In the genomic region with DNA sequence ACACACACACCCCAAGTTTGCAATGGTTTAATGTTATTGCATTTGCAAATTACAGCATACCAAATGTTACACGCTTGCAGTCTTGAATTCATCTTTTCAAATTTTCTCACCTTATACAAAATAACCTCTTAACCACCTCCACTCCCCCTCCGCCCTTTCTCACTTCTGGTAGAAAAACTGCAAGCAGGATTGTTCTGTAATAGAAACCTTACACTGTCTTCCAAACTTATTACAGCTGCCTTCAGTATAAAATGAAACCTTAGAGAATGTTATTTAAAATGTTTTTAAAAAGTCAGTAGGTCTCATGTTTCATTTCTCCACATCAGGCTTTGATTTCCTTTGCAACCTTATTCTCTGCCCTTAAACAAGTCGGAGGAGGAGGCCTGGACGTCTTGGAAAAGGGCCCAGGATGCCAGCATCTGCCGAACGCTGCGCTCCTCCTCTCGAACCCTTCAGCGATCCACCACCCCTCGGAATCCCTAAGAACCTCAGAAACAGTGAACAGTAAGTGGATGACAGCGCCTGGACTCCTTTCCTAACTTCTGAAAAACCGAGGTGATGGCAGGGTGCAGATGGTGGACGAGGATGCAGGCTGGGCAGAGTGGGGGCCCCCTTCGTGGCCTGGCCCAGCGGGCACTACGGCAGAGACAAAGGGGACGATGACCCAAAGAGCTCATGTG, we compare ENCODE assay signal across 15 cellular contexts.
DNase-seq lines count a peak whose midpoint lies in the region; ATAC-seq, FAIRE-seq and TF ChIP-seq lines count a peak whose summit lies in the region.
"Had no signal": no experiment of that assay in that cellular context is flagged by ENCODE, and none has a peak within 500 bp of the region (broad histone marks: within the 10 kb centered on the region; RNA-seq: fewer than 3 reads in every experiment).

No MANE protein-coding gene starts in this region.

- POLR2A ChIA-PET in HepG2 (lab: Yijun Ruan, JAX) = interaction anchor here (1.1 to 1.6 kb wide), 2 partner anchors 8 to 17 kb away, joined by 4 to 8 read pairs; no protein-coding TSS in a partner anchor

- peak in 1 of 2 experiments; percentile 2; a peak in 1 of 4 replicates for TF ChIP-seq EP300 in HepG2 (IDR thresholded peaks at IDR 0.05; ENCODE audit: low read depth in 2 of 2, low read length in 2 of 2)
- no peak for TF ChIP-seq EP300 in HepG2 (CRISPR knock-in tag; IDR thresholded peaks at IDR 0.05; ENCODE audit: borderline replicate concordance)

- H3K4me3 ChIP-seq in HepG2 (replicated peaks in 1 of 3; ENCODE audit: insufficient read depth in 1 of 3, low read depth in 2 of 3, low read length in 3 of 3) (no peak overlapping the region), right lobe of liver (no peak overlapping the region), hepatocyte (no peak overlapping the region), rectal smooth muscle tissue (ENCODE audit: low read length) (no peak overlapping the region)

- H3K27me3 ChIP-seq in HepG2 (ENCODE audit: control insufficient read depth in 1 of 2, insufficient read depth in 2 of 2, low read length in 2 of 2) = no peaks in the 10 kb centered on the region
- H3K27me3 ChIP-seq in right lobe of liver = no peaks in the 10 kb centered on the region
- no peaks in the 10 kb centered on the region for H3K27me3 ChIP-seq in hepatocyte
- no peaks in the 10 kb centered on the region for H3K27me3 ChIP-seq in rectal smooth muscle tissue (ENCODE audit: control insufficient read depth, insufficient read depth, low read length)

- TF ChIP-seq RAD21 in HepG2 (CRISPR knock-in tag; IDR thresholded peaks at IDR 0.05) = no peak

- H3K79me2 ChIP-seq in HepG2 (ENCODE audit: insufficient read depth, low read length) (no peaks in the 10 kb centered on the region), hepatocyte (peaks cover 60% of the 10 kb centered on the region)

- BruUV-seq in HepG2 (replicated peaks; lab: Mats Ljungman, UMichigan) = no TSS peak

- H3K36me3 ChIP-seq in HepG2 (replicated peaks in 1 of 2; ENCODE audit: control insufficient read depth in 1 of 2, insufficient read depth in 2 of 2, low read length in 2 of 2) = no peaks in the 10 kb centered on the region
- no peaks in the 10 kb centered on the region for H3K36me3 ChIP-seq in right lobe of liver
- H3K36me3 ChIP-seq in hepatocyte (replicated peaks; ENCODE audit: insufficient read depth, low read depth) = no peaks in the 10 kb centered on the region
- no peaks in the 10 kb centered on the region for H3K36me3 ChIP-seq in rectal smooth muscle tissue (ENCODE audit: control insufficient read depth, insufficient read depth, low read length)

- CTCF ChIA-PET in HepG2 (lab: Yijun Ruan, JAX; ENCODE audit: low intra/inter-chr PET ratio, low total read pairs) = no interaction called here

- no peak for TF ChIP-seq POLR2A in HepG2 (IDR thresholded peaks at IDR 0.05; ENCODE audit: insufficient read depth in 1 of 2, low read depth in 2 of 2, low read length in 2 of 2)
- TF ChIP-seq POLR2A in right lobe of liver (IDR thresholded peaks at IDR 0.05) = no peak

- peaks cover 69% of the 10 kb centered on the region for H3K4me1 ChIP-seq in HepG2 (ENCODE audit: insufficient read depth, low read length)
- peaks cover 0 to 5% (median 0%) of the 10 kb centered on the region in 4 donors for H3K4me1 ChIP-seq in right lobe of liver
- peaks cover 62% of the 10 kb centered on the region for H3K4me1 ChIP-seq in hepatocyte (ENCODE audit: insufficient read depth)
- peaks cover 40% of the 10 kb centered on the region for H3K4me1 ChIP-seq in rectal smooth muscle tissue (ENCODE audit: control insufficient read depth, insufficient read depth, low read length)

- FAIRE-seq in HepG2 (lab: Jason Lieb, UNC) = no peak

- WGBS in HepG2 (ENCODE audit: low lambda C conversion rate) = 89% methylated on average over 15 of the region's 17 CpGs
- WGBS in right lobe of liver (ENCODE audit: insufficient coverage, low coverage, low lambda C conversion rate, missing lambda C conversion rate) = 79% methylated on average over 11 of the region's 17 CpGs
- WGBS in hepatocyte (ENCODE audit: low lambda C conversion rate, missing lambda C conversion rate) = 71% methylated on average over 17 of the region's 17 CpGs

- no peaks in the 10 kb centered on the region for H3K9me2 ChIP-seq in hepatocyte (replicated peaks; ENCODE audit: insufficient read depth)

- H2AFZ ChIP-seq in HepG2 (ENCODE audit: low read length) = no peak overlapping the region
- H2AFZ ChIP-seq in hepatocyte = no peak overlapping the region

- intact Hi-C loops in HepG2 (cut with micrococcal nuclease; ENCODE audit: unreplicated experiment) = no loop called here
- intact Hi-C loops in right lobe of liver (cut with DNase I) = no loop called here

- in situ Hi-C loops in HepG2 (cut with HindIII; ENCODE audit: extremely low pct_ligation_motif_present, low pct_unique_long_range_greater_than_20kb) = no loop called here

- ATAC-seq in HepG2 (no peak), right lobe of liver (no peak), SK-N-SH treated with all-trans-retinoic acid at 6 μM for 48 hours (no peak)
- ATAC-seq: activated CD4-positive, CD25-positive, alpha-beta regulatory T cell treated with anti-CD3 and anti-CD28 coated beads, Interleukin-2, amount 50 U/mL, for 24 hours had no signal

- H4K20me1 ChIP-seq in HepG2 (ENCODE audit: insufficient read depth, low read length) (no peaks in the 10 kb centered on the region), hepatocyte (ENCODE audit: insufficient read depth, poor library complexity, severe bottlenecking) (no peaks in the 10 kb centered on the region)

- no peak for DNase-seq in HepG2 (ENCODE audit: low spot score)
- no peak for DNase-seq in right lobe of liver
- peak; percentile 66 for DNase-seq in hepatocyte (ENCODE audit: low spot score)
- DNase-seq in NCI-H1694 treated with DMSO at 0.1 percent for 48 hours (lab: John Stamatoyannopoulos, UW) = no peak
- DNase-seq in cortex of kidney (lab: John Stamatoyannopoulos, UW) = no peak
- no peak for DNase-seq in AG08396 (ENCODE audit: low spot score)
- DNase-seq: activated gamma-delta T cell treated with Interleukin-2 at 50 U/mL for 16 hours; CD4-positive, alpha-beta memory T cell; endodermal cell; immature natural killer cell; NCI-H146; Right ventricle myocardium superior had no signal

- H3K4me2 ChIP-seq in HepG2 (ENCODE audit: low read depth, low read length) (peak overlapping the region; percentile 41), hepatocyte (peak overlapping the region; percentile 51)

- TF ChIP-seq CTCF in HepG2 (CRISPR knock-in tag; IDR thresholded peaks at IDR 0.05) (no peak), right lobe of liver (IDR thresholded peaks at IDR 0.05) (no peak), hepatocyte (IDR thresholded peaks at IDR 0.05; ENCODE audit: poor library complexity) (no peak)

- no peaks in the 10 kb centered on the region for H3K9me3 ChIP-seq in HepG2 (ENCODE audit: low read length)
- H3K9me3 ChIP-seq in right lobe of liver = no peaks in the 10 kb centered on the region
- H3K9me3 ChIP-seq in hepatocyte (ENCODE audit: low read depth) = no peaks in the 10 kb centered on the region

- no peak overlapping the region for H3K9ac ChIP-seq in HepG2 (ENCODE audit: insufficient read depth, low read depth, low read length)
- H3K9ac ChIP-seq in rectal smooth muscle tissue (ENCODE audit: low read length) = no peak overlapping the region

- H3K27ac ChIP-seq in HepG2 (ENCODE audit: extremely low read length, insufficient read depth, low read length) = peak overlapping the region; percentile 50
- no peak overlapping the region for H3K27ac ChIP-seq in right lobe of liver
- peak overlapping the region; percentile 91 for H3K27ac ChIP-seq in hepatocyte
- H3K27ac ChIP-seq in rectal smooth muscle tissue (ENCODE audit: low read depth, low read length) = peak overlapping the region; percentile 74

TF ChIP-seq in HepG2, 621 proteins besides CTCF, POLR2A, EP300 and RAD21 (continues in another document):
- TF ChIP-seq HOXA3 (CRISPR knock-in tag; IDR thresholded peaks at IDR 0.05) (no peak), SIN3A (IDR thresholded peaks at IDR 0.05; ENCODE audit: borderline replicate concordance, low read depth, low read length) (0 out of 2 replicates have a peak, but pooled peaks have one; percentile 15), NR2F1 (CRISPR knock-in tag; IDR thresholded peaks at IDR 0.05) (0 out of 4 replicates have a peak, but pooled peaks of 1 of the 2 experiments have one; percentile 3), ZNF674 (CRISPR knock-in tag; IDR thresholded peaks at IDR 0.05; ENCODE audit: low read depth) (no peak)
- TF ChIP-seq, protein P1, sequence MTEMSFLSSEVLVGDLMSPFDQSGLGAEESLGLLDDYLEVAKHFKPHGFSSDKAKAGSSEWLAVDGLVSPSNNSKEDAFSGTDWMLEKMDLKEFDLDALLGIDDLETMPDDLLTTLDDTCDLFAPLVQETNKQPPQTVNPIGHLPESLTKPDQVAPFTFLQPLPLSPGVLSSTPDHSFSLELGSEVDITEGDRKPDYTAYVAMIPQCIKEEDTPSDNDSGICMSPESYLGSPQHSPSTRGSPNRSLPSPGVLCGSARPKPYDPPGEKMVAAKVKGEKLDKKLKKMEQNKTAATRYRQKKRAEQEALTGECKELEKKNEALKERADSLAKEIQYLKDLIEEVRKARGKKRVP (CRISPR knock-in tag; IDR thresholded peaks at IDR 0.05) = peak in 1 of 2 experiments; percentile 83; a peak in 1 of 4 replicates

TF ChIP-seq in SK-N-SH treated with all-trans-retinoic acid at 6 μM for 48 hours, 23 proteins besides CTCF, POLR2A, EP300 and RAD21 (continues in another document):
- TF ChIP-seq, protein P2, sequence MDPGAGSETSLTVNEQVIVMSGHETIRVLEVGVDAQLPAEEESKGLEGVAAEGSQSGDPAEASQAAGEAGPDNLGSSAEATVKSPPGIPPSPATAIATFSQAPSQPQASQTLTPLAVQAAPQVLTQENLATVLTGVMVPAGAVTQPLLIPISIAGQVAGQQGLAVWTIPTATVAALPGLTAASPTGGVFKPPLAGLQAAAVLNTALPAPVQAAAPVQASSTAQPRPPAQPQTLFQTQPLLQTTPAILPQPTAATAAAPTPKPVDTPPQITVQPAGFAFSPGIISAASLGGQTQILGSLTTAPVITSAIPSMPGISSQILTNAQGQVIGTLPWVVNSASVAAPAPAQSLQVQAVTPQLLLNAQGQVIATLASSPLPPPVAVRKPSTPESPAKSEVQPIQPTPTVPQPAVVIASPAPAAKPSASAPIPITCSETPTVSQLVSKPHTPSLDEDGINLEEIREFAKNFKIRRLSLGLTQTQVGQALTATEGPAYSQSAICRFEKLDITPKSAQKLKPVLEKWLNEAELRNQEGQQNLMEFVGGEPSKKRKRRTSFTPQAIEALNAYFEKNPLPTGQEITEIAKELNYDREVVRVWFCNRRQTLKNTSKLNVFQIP (CRISPR knock-in tag; IDR thresholded peaks at IDR 0.05; ENCODE audit: borderline replicate concordance, low read depth) = no peak
- TF ChIP-seq TOX (CRISPR knock-in tag; IDR thresholded peaks at IDR 0.05; ENCODE audit: borderline replicate concordance) (no peak), ZNF70 (CRISPR knock-in tag; IDR thresholded peaks at IDR 0.05) (no peak), ZFP3 (CRISPR knock-in tag; IDR thresholded peaks at IDR 0.05) (no peak), ZNF565 (CRISPR knock-in tag; conservative IDR thresholded peaks at IDR 0.05; ENCODE audit: low read depth) (no peak), RARB (CRISPR knock-in tag; IDR thresholded peaks at IDR 0.05) (no peak), ESRRG (CRISPR knock-in tag; IDR thresholded peaks at IDR 0.05) (no peak), ISL1 (CRISPR knock-in tag; IDR thresholded peaks at IDR 0.05) (no peak), ZFP30 (CRISPR knock-in tag; IDR thresholded peaks at IDR 0.05) (no peak)

Comparison
In these comparisons a context has a peak if more than half of its experiments do, and no peak if none do; other contexts are left out.
1. H3K27ac ChIP-seq: peak in HepG2 (single experiment), hepatocyte (single experiment) and rectal smooth muscle tissue (single experiment); none in right lobe of liver (0 of 3).